Comparison of ENCODE assay signal across 3 cellular contexts in the genomic region with DNA sequence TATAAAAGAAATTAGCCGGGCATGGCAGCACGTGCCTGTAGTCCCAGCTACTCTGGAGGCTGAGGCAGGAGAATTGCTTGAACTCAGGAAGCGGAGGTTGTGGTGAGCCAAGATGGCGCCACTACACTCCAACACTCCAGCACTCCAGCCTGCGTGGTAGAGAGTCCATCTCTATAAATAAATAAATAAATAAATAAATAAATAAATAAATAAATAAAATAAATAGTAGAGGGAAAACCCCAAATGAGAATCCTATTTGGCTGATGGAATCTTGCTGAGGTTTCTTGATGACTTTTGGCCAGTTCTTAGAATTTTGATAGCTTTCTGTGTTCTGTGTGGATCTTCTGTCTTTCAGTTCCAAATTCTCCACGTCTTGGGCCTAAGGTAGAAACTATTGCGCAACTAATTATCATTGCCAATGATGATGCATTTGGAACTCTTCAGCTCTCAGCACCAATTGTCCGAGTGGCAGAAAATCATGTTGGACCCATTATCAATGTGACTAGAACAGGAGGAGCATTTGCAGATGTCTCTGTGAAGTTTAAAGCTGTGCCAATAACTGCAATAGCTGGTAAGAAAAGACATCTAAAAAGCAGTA.
A peak's percentile ranks its signal among the peaks of the same experiment; 100 is the strongest.
TF ChIP-seq lines count a peak whose summit lies in the region.

No MANE protein-coding gene starts in this region.

TF ChIP-seq in A549, 52 proteins besides CTCF, POLR2A, EP300 and RAD21 (continued from another document):
- 0 out of 2 replicates have a peak, but pooled peaks have one; percentile 12 for TF ChIP-seq ZC3H11A (IDR thresholded peaks at IDR 0.05)
- TF ChIP-seq CEBPB (IDR thresholded peaks at IDR 0.05), result peak; percentile 60 to 80; a peak in 3 of 4 replicates
TF ChIP-seq in A549: peak in this region for 2.

TF ChIP-seq in HEK293, 187 proteins besides CTCF, POLR2A, EP300 and RAD21 (continued from another document and continues in another):
- TF ChIP-seq ZNF121 (tag by site-specific recombination; IDR thresholded peaks at IDR 0.05) (no peak), ZBTB8A (tag by site-specific recombination; IDR thresholded peaks at IDR 0.05) (peak; percentile 70), ZNF623 (tag by site-specific recombination; IDR thresholded peaks at IDR 0.05) (peak; percentile 68), BCL11B (tag by site-specific recombination; IDR thresholded peaks at IDR 0.05; ENCODE audit: low read depth) (no peak), ZNF510 (tag by site-specific recombination; IDR thresholded peaks at IDR 0.05; ENCODE audit: insufficient replicate concordance) (peak; percentile 51), ZNF560 (tag by site-specific recombination; IDR thresholded peaks at IDR 0.05; ENCODE audit: borderline replicate concordance) (peak; percentile 43; the same call in 1 of the 2 replicates), ZNF157 (tag by site-specific recombination; IDR thresholded peaks at IDR 0.05) (no peak), ZNF654 (tag by site-specific recombination; IDR thresholded peaks at IDR 0.05; ENCODE audit: low read depth) (peak; percentile 29; the same call in 1 of the 2 replicates), ZNF529 (tag by site-specific recombination; IDR thresholded peaks at IDR 0.05; ENCODE audit: insufficient replicate concordance) (no peak), ZNF530 (tag by site-specific recombination; IDR thresholded peaks at IDR 0.05; ENCODE audit: low read depth) (0 out of 2 replicates have a peak, but pooled peaks have one; percentile 14), ZNF776 (tag by site-specific recombination; IDR thresholded peaks at IDR 0.05; ENCODE audit: borderline replicate concordance) (no peak), ZNF394 (tag by site-specific recombination; IDR thresholded peaks at IDR 0.05; ENCODE audit: borderline replicate concordance) (peak; percentile 94), ZXDB (tag by site-specific recombination; IDR thresholded peaks at IDR 0.05) (peak; percentile 58; the same call in 1 of the 2 replicates), ZNF426 (tag by site-specific recombination; IDR thresholded peaks at IDR 0.05) (peak; percentile 83)
- TF ChIP-seq, protein P1, sequence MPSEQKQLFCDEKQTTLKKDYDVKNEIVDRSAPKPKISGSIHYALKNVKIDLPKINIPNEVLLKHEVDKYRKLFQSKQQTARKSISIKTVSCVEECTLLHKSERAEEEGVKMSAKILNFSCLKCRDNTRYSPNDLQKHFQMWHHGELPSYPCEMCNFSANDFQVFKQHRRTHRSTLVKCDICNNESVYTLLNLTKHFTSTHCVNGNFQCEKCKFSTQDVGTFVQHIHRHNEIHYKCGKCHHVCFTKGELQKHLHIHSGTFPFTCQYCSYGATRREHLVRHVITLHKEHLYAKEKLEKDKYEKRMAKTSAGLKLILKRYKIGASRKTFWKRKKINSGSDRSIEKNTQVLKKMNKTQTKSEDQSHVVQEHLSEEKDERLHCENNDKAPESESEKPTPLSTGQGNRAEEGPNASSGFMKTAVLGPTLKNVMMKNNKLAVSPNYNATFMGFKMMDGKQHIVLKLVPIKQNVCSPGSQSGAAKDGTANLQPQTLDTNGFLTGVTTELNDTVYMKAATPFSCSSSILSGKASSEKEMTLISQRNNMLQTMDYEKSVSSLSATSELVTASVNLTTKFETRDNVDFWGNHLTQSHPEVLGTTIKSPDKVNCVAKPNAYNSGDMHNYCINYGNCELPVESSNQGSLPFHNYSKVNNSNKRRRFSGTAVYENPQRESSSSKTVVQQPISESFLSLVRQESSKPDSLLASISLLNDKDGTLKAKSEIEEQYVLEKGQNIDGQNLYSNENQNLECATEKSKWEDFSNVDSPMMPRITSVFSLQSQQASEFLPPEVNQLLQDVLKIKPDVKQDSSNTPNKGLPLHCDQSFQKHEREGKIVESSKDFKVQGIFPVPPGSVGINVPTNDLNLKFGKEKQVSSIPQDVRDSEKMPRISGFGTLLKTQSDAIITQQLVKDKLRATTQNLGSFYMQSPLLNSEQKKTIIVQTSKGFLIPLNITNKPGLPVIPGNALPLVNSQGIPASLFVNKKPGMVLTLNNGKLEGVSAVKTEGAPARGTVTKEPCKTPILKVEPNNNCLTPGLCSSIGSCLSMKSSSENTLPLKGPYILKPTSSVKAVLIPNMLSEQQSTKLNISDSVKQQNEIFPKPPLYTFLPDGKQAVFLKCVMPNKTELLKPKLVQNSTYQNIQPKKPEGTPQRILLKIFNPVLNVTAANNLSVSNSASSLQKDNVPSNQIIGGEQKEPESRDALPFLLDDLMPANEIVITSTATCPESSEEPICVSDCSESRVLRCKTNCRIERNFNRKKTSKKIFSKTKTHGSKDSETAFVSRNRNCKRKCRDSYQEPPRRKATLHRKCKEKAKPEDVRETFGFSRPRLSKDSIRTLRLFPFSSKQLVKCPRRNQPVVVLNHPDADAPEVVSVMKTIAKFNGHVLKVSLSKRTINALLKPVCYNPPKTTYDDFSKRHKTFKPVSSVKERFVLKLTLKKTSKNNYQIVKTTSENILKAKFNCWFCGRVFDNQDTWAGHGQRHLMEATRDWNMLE (tag by site-specific recombination; conservative IDR thresholded peaks at IDR 0.05; ENCODE audit: low read depth), result peak; percentile 90
- TF ChIP-seq, protein P2, sequence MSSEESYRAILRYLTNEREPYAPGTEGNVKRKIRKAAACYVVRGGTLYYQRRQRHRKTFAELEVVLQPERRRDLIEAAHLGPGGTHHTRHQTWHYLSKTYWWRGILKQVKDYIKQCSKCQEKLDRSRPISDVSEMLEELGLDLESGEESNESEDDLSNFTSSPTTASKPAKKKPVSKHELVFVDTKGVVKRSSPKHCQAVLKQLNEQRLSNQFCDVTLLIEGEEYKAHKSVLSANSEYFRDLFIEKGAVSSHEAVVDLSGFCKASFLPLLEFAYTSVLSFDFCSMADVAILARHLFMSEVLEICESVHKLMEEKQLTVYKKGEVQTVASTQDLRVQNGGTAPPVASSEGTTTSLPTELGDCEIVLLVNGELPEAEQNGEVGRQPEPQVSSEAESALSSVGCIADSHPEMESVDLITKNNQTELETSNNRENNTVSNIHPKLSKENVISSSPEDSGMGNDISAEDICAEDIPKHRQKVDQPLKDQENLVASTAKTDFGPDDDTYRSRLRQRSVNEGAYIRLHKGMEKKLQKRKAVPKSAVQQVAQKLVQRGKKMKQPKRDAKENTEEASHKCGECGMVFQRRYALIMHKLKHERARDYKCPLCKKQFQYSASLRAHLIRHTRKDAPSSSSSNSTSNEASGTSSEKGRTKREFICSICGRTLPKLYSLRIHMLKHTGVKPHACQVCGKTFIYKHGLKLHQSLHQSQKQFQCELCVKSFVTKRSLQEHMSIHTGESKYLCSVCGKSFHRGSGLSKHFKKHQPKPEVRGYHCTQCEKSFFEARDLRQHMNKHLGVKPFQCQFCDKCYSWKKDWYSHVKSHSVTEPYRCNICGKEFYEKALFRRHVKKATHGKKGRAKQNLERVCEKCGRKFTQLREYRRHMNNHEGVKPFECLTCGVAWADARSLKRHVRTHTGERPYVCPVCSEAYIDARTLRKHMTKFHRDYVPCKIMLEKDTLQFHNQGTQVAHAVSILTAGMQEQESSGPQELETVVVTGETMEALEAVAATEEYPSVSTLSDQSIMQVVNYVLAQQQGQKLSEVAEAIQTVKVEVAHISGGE (tag by site-specific recombination; conservative IDR thresholded peaks at IDR 0.05; ENCODE audit: low read depth), result peak; percentile 79

TF ChIP-seq in H1, 55 proteins besides CTCF, POLR2A, EP300 and RAD21 (continued from another document):
- TF ChIP-seq, protein P3, sequence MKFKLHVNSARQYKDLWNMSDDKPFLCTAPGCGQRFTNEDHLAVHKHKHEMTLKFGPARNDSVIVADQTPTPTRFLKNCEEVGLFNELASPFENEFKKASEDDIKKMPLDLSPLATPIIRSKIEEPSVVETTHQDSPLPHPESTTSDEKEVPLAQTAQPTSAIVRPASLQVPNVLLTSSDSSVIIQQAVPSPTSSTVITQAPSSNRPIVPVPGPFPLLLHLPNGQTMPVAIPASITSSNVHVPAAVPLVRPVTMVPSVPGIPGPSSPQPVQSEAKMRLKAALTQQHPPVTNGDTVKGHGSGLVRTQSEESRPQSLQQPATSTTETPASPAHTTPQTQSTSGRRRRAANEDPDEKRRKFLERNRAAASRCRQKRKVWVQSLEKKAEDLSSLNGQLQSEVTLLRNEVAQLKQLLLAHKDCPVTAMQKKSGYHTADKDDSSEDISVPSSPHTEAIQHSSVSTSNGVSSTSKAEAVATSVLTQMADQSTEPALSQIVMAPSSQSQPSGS (IDR thresholded peaks at IDR 0.05; ENCODE audit: low read length), result no peak
